Comparison of ENCODE assay signal across 4 cellular contexts in the genomic region with DNA sequence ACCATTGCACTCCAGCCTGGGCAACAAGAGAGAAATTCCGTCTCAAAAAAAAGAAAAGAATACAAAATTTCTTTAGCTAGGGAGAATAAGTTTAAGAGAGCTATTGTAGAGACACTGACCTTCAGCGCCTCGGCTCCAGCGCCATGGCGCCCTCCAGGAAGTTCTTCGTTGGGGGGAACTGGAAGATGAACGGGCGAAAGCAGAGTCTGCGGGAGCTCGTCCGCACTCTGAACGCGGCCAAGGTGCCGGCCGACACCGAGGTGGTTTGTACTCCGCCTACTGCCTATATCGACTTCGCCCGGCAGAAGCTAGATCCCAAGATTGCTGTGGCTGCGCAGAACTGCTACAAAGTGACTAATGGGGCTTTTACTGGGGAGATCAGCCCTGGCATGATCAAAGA.
DNase-seq lines count a peak whose midpoint lies in the region; ATAC-seq, FAIRE-seq and TF ChIP-seq lines count a peak whose summit lies in the region.
"Not testable (repeated sequence)": the region's sequence is repeated elsewhere in the genome, so short reads cannot be mapped to it uniquely, and the experiment has no call there.

No MANE protein-coding gene starts in this region.

- not testable (repeated sequence) for H3K27me3 ChIP-seq in upper lobe of right lung

- not testable (repeated sequence) for H3K27ac ChIP-seq in kidney (ENCODE audit: low read depth in 2 of 2, low read length in 2 of 2); upper lobe of right lung

- TF ChIP-seq CTCF in kidney (IDR thresholded peaks at IDR 0.05; ENCODE audit: borderline replicate concordance, extremely low read depth, insufficient read depth); upper lobe of right lung (IDR thresholded peaks at IDR 0.05): not testable (repeated sequence)

- H3K4me3 Mint-ChIP-seq in activated CD4-positive, alpha-beta T cell treated with anti-CD3 and anti-CD28 coated beads for 36 hours: not testable (repeated sequence)

- not testable (repeated sequence) for H3K4me1 ChIP-seq in kidney (ENCODE audit: control insufficient read depth in 1 of 2, insufficient read depth in 1 of 2, low read depth in 1 of 2, low read length in 2 of 2); upper lobe of right lung

- not testable (repeated sequence) for H3K9me3 ChIP-seq in kidney (ENCODE audit: control insufficient read depth in 1 of 2, low read length in 2 of 2); upper lobe of right lung

- H3K36me3 Mint-ChIP-seq in activated CD4-positive, alpha-beta T cell treated with anti-CD3 and anti-CD28 coated beads for 36 hours (ENCODE audit: low read depth): not testable (repeated sequence)

- ATAC-seq in activated CD4-positive, alpha-beta T cell treated with anti-CD3 and anti-CD28 coated beads for 36 hours: peak; percentile 36
- ATAC-seq in upper lobe of right lung: peak; percentile 12

- not testable (repeated sequence) for H3K4me1 Mint-ChIP-seq in activated CD4-positive, alpha-beta T cell treated with anti-CD3 and anti-CD28 coated beads for 36 hours

- not testable (repeated sequence) for H3K36me3 ChIP-seq in kidney (ENCODE audit: control insufficient read depth in 1 of 2, insufficient read depth in 2 of 2, low read length in 2 of 2); upper lobe of right lung

- POLR2A ChIA-PET in activated CD4-positive, alpha-beta T cell treated with anti-CD3 and anti-CD28 coated beads for 36 hours (lab: Charles Lee): not testable (repeated sequence)

- DNase-seq in activated CD4-positive, alpha-beta T cell treated with anti-CD3 and anti-CD28 coated beads for 36 hours; upper lobe of right lung: not testable (repeated sequence)
- DNase-seq in kidney: peak; percentile 41
- DNase-seq in posterior vena cava (ENCODE audit: low spot score): peak; percentile 47

- not testable (repeated sequence) for FAIRE-seq in kidney (lab: Jason Lieb, UNC)

- intact Hi-C loops in activated CD4-positive, alpha-beta T cell treated with anti-CD3 and anti-CD28 coated beads for 36 hours (cut with DNase I, micrococcal nuclease); kidney (cut with DNase I); posterior vena cava (cut with DNase I); upper lobe of right lung (cut with DNase I): not testable (repeated sequence)

- not testable (repeated sequence) for H3K9me3 Mint-ChIP-seq in activated CD4-positive, alpha-beta T cell treated with anti-CD3 and anti-CD28 coated beads for 36 hours (ENCODE audit: low read depth)

- H3K4me3 ChIP-seq in kidney (ENCODE audit: low read length in 2 of 2); upper lobe of right lung: not testable (repeated sequence)

- CTCF ChIA-PET in activated CD4-positive, alpha-beta T cell treated with anti-CD3 and anti-CD28 coated beads for 36 hours (lab: Charles Lee): not testable (repeated sequence)

- not testable (repeated sequence) for H3K9ac ChIP-seq in kidney (ENCODE audit: low read length in 2 of 2)

- H3K27ac Mint-ChIP-seq in activated CD4-positive, alpha-beta T cell treated with anti-CD3 and anti-CD28 coated beads for 36 hours: not testable (repeated sequence)

- H3K27me3 Mint-ChIP-seq in activated CD4-positive, alpha-beta T cell treated with anti-CD3 and anti-CD28 coated beads for 36 hours: not testable (repeated sequence)
